Comparison of ENCODE assay signal across 16 cellular contexts in genomic region chr17:79949646-79950292, GRCh38.
DNase-seq lines count a peak whose midpoint lies in the region; ATAC-seq and TF ChIP-seq lines count a peak whose summit lies in the region.
"Had no signal": no experiment of that assay in that cellular context is flagged by ENCODE, and none has a peak within 500 bp of the region (broad histone marks: within the 10 kb centered on the region; RNA-seq: fewer than 3 reads in every experiment).

No MANE protein-coding gene starts in this region.

- peak overlapping the region; percentile 82 for H3K4me2 ChIP-seq in neural progenitor cell

- peak overlapping the region; percentile 19 for H3K4me3 Mint-ChIP-seq in glutamatergic neuron (ENCODE audit: unreplicated experiment)
- H3K4me3 Mint-ChIP-seq in neural progenitor cell: peak overlapping the region; percentile 81
- H3K4me3 Mint-ChIP-seq: activated CD4-positive, alpha-beta memory T cell treated with anti-CD3 and anti-CD28 coated beads for 36 hours; stimulated activated memory B cell treated with anti-CD40 and anti-IgM and Interleukin-4, amounts not matched to agents 10 μg/mL and 1 μg/mL and 100 μg/mL, for 72 hours; T-helper 2 cell treated with Interferon-gamma antibody and Interleukin-4, amounts not matched to agents 5 μg/mL and 100 μg/mL, for 36 hours had no signal

- H3K27me3 Mint-ChIP-seq in glutamatergic neuron (ENCODE audit: unreplicated experiment) (peaks cover 11% of the 10 kb centered on the region), neural progenitor cell (ENCODE audit: insufficient read depth, low read depth) (peaks cover 23% of the 10 kb centered on the region)
- H3K27me3 Mint-ChIP-seq: activated CD4-positive, alpha-beta memory T cell treated with anti-CD3 and anti-CD28 coated beads for 36 hours; stimulated activated memory B cell treated with anti-CD40 and anti-IgM and Interleukin-4, amounts not matched to agents 10 μg/mL and 1 μg/mL and 100 μg/mL, for 72 hours had no signal

- no peaks in the 10 kb centered on the region for H3K36me3 ChIP-seq in neural progenitor cell

- peaks cover 10% of the 10 kb centered on the region for H3K9me3 Mint-ChIP-seq in glutamatergic neuron (ENCODE audit: unreplicated experiment)
- no peaks in the 10 kb centered on the region for H3K9me3 Mint-ChIP-seq in neural progenitor cell
- H3K9me3 Mint-ChIP-seq: activated CD4-positive, alpha-beta memory T cell treated with anti-CD3 and anti-CD28 coated beads for 36 hours; stimulated activated memory B cell treated with anti-CD40 and anti-IgM and Interleukin-4, amounts not matched to agents 10 μg/mL and 1 μg/mL and 100 μg/mL, for 72 hours; T-helper 2 cell treated with Interferon-gamma antibody and Interleukin-4, amounts not matched to agents 5 μg/mL and 100 μg/mL, for 36 hours had no signal

- H3K36me3 Mint-ChIP-seq in glutamatergic neuron (ENCODE audit: unreplicated experiment) (no peaks in the 10 kb centered on the region), neural progenitor cell (peaks cover 13% of the 10 kb centered on the region)
- H3K36me3 Mint-ChIP-seq: activated CD4-positive, alpha-beta memory T cell treated with anti-CD3 and anti-CD28 coated beads for 36 hours; stimulated activated memory B cell treated with anti-CD40 and anti-IgM and Interleukin-4, amounts not matched to agents 10 μg/mL and 1 μg/mL and 100 μg/mL, for 72 hours had no signal

- H2AFZ ChIP-seq in neural progenitor cell (replicated peaks): no peak overlapping the region

- H3K4me1 Mint-ChIP-seq in glutamatergic neuron (ENCODE audit: low read depth, unreplicated experiment) (peaks cover 31% of the 10 kb centered on the region), neural progenitor cell (peaks cover 63% of the 10 kb centered on the region)

- H3K4me3 ChIP-seq in neural progenitor cell: peak overlapping the region; percentile 43

- no peaks in the 10 kb centered on the region for H3K79me2 ChIP-seq in neural progenitor cell (ENCODE audit: low read depth)

- in situ Hi-C loops in GM13976 (cut with MboI; ENCODE audit: low sequenced_read_pairs, unreplicated experiment): no loop called here

- peaks cover 37% of the 10 kb centered on the region for H3K4me1 ChIP-seq in neural progenitor cell

- peak; percentile 72 for DNase-seq in ELF-1 (ENCODE audit: low read depth, low spot score)
- peak; percentile 89 for DNase-seq in NCI-H2227 treated with DMSO at 0.1 percent for 48 hours (lab: John Stamatoyannopoulos, UW)
- DNase-seq in glutamatergic neuron: peak; percentile 41
- DNase-seq in neural progenitor cell (ENCODE audit: low spot score): peak; percentile 83
- DNase-seq in GM13976 (ENCODE audit: low spot score): no peak
- DNase-seq in NCI-H1105 (lab: John Stamatoyannopoulos, UW): no peak
- no peak for DNase-seq in omental fat pad (ENCODE audit: low spot score)
- DNase-seq: activated CD4-positive, alpha-beta memory T cell treated with anti-CD3 and anti-CD28 coated beads for 36 hours; BE2C; NCI-H1092 treated with DMSO at 0.1 percent for 48 hours; NCI-H510A; stimulated activated CD4-positive, alpha-beta T cell treated with anti-CD3 and anti-CD28 coated beads, Interleukin-4, amount 100 ng/mL, for 24 hours had no signal

- H3K27ac ChIP-seq in neural progenitor cell: no peak overlapping the region

- peaks cover 79% of the 10 kb centered on the region for H4K20me1 ChIP-seq in neural progenitor cell (ENCODE audit: low read depth)

- ATAC-seq in HG02763 (IDR thresholded peaks at IDR 0.05; ENCODE audit: unreplicated experiment) (no peak), omental fat pad (ENCODE audit: low FRiP score) (no peak)
- ATAC-seq: stimulated activated memory B cell treated with anti-CD40 and anti-IgM and Interleukin-4, amounts not matched to agents 10 μg/mL and 1 μg/mL and 100 μg/mL, for 72 hours had no signal

- peaks cover 37% of the 10 kb centered on the region for H3F3A ChIP-seq in neural progenitor cell (ENCODE audit: low read depth)

- H3K27me3 ChIP-seq in neural progenitor cell: peaks cover 44% of the 10 kb centered on the region
- H3K27me3 ChIP-seq: BE2C, Peyer's patch had no signal

- H3K9me3 ChIP-seq in neural progenitor cell (ENCODE audit: low read depth): no peaks in the 10 kb centered on the region
- H3K9me3 ChIP-seq: BE2C, Peyer's patch had no signal

- H3K27ac Mint-ChIP-seq in glutamatergic neuron (ENCODE audit: unreplicated experiment) (peak overlapping the region; percentile 55), neural progenitor cell (peak overlapping the region; percentile 29)
- H3K27ac Mint-ChIP-seq: activated CD4-positive, alpha-beta memory T cell treated with anti-CD3 and anti-CD28 coated beads for 36 hours; stimulated activated memory B cell treated with anti-CD40 and anti-IgM and Interleukin-4, amounts not matched to agents 10 μg/mL and 1 μg/mL and 100 μg/mL, for 72 hours; T-helper 2 cell treated with Interferon-gamma antibody and Interleukin-4, amounts not matched to agents 5 μg/mL and 100 μg/mL, for 36 hours had no signal

- H3K9ac ChIP-seq in neural progenitor cell: no peak overlapping the region

- no peak for TF ChIP-seq CTCF in glutamatergic neuron (IDR thresholded peaks at IDR 0.05; ENCODE audit: partially characterized antibody, unreplicated experiment)
- TF ChIP-seq CTCF in neural progenitor cell (IDR thresholded peaks at IDR 0.05): no peak
- no peak for TF ChIP-seq CTCF in GM13976 (IDR thresholded peaks at IDR 0.05; ENCODE audit: borderline replicate concordance, control extremely low read depth, extremely low read depth, insufficient read depth, missing control alignments)
- TF ChIP-seq CTCF in omental fat pad (IDR thresholded peaks at IDR 0.05): no peak

Comparison
In these comparisons a context has a peak if more than half of its experiments do, and no peak if none do; other contexts are left out.
1. DNase-seq: peak in ELF-1 (single experiment), NCI-H2227 treated with DMSO at 0.1 percent for 48 hours (single experiment), glutamatergic neuron (single experiment) and neural progenitor cell (single experiment); none in GM13976 (single experiment), NCI-H1105 (single experiment) and omental fat pad (single experiment).